ENCODE assay signal across 7 cellular contexts in the genomic region with DNA sequence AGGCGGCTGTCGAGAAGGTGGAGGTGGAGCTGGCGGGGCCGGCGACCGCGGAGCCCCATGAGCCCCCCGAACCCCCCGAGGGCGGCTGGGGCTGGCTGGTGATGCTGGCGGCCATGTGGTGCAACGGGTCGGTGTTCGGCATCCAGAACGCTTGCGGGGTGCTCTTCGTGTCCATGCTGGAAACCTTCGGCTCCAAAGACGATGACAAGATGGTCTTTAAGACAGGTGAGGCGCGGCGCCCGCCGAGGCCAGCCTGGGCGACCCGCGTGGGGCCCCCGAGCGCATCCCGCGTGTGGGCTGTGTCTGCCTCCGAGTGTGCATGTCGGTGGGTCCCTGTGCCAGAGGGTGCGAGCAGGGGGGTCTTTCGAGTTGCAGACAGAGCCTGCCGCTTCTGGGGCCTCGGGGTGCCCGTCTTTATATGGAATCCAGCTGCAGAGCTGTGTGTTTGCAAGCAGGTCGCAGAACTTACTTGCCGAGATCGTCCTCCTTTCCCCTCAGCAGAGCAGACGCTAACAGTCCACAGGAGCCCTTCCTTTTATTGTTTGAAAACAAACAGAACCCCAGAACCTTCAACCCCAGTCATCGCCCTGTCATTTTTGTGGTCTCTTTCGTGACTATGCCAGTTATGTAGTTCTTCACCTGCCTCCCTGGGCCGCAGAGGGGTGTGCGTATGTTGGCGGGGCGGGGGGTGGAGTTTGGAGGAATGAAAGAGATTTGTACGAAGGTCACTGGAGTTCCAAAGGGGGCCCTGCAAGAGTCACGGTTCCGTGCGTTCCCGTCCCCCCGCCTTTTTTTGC. TPM values are rescaled to one million over a fixed set of nuclear protein-coding genes. Genes with fewer than 3 reads are reported as not detected.
DNase-seq lines count a peak whose midpoint lies in the region; ATAC-seq and TF ChIP-seq lines count a peak whose summit lies in the region.

No MANE protein-coding gene starts in this region.

- no peaks in the 10 kb centered on the region; the same call in 1 of the 2 replicates for H4K20me1 ChIP-seq in SU-DHL-6 (ENCODE audit: low read depth, low read length)

- H3K4me1 Mint-ChIP-seq in activated naive CD8-positive, alpha-beta T cell treated with anti-CD3 and anti-CD28 coated beads for 36 hours = peaks cover 33% of the 10 kb centered on the region

- no peaks in the 10 kb centered on the region for H3K27me3 ChIP-seq in SU-DHL-6 (ENCODE audit: low read length)

- H3K4me3 ChIP-seq in SU-DHL-6 (ENCODE audit: insufficient read depth, low read length, poor library complexity, severe bottlenecking) = peak overlapping the region; percentile 81

- H3K9ac ChIP-seq in SU-DHL-6 (ENCODE audit: low read length) = peak overlapping the region; percentile 66

- ATAC-seq in GM18909 (IDR thresholded peaks at IDR 0.05; ENCODE audit: poor library complexity, unreplicated experiment) (peak; percentile 17), HG03064 (IDR thresholded peaks at IDR 0.05; ENCODE audit: low read depth, unreplicated experiment) (peak; percentile 11), GM21526 (IDR thresholded peaks at IDR 0.05; ENCODE audit: low FRiP score, unreplicated experiment) (no peak)

- H3K27ac Mint-ChIP-seq in activated naive CD8-positive, alpha-beta T cell treated with anti-CD3 and anti-CD28 coated beads for 36 hours = peak overlapping the region; percentile 88

- H3K4me3 Mint-ChIP-seq in activated naive CD8-positive, alpha-beta T cell treated with anti-CD3 and anti-CD28 coated beads for 36 hours = peak overlapping the region; percentile 95

- H3K9me2 ChIP-seq in SU-DHL-6 (replicated peaks; ENCODE audit: insufficient read depth, low read length) = no peaks in the 10 kb centered on the region

- H3K36me3 Mint-ChIP-seq in activated naive CD8-positive, alpha-beta T cell treated with anti-CD3 and anti-CD28 coated beads for 36 hours = no peaks in the 10 kb centered on the region

- no peaks in the 10 kb centered on the region for H3K27me3 Mint-ChIP-seq in activated naive CD8-positive, alpha-beta T cell treated with anti-CD3 and anti-CD28 coated beads for 36 hours

- no peaks in the 10 kb centered on the region for H3K9me3 Mint-ChIP-seq in activated naive CD8-positive, alpha-beta T cell treated with anti-CD3 and anti-CD28 coated beads for 36 hours

- H3K79me2 ChIP-seq in SU-DHL-6 (ENCODE audit: insufficient read depth, low read length) = no peaks in the 10 kb centered on the region

- H3K9me3 ChIP-seq in SU-DHL-6 (ENCODE audit: insufficient read depth, low read length) = no peaks in the 10 kb centered on the region

- H3K36me3 ChIP-seq in SU-DHL-6 (ENCODE audit: low read length) = no peaks in the 10 kb centered on the region

- peak overlapping the region; percentile 93 for H2AFZ ChIP-seq in SU-DHL-6 (ENCODE audit: low read depth, low read length, severe bottlenecking)

- no peak overlapping the region for H3K27ac ChIP-seq in SU-DHL-6 (ENCODE audit: low read depth, low read length)

- H3K4me2 ChIP-seq in SU-DHL-6 (ENCODE audit: low read depth, low read length, poor library complexity, severe bottlenecking) = peak overlapping the region; percentile 74

- DNase-seq in activated naive CD8-positive, alpha-beta T cell treated with anti-CD3 and anti-CD28 coated beads for 36 hours = peak; percentile 76
- DNase-seq in iPS-NIHi11 (ENCODE audit: low spot score) = peak; percentile 35
- peak; percentile 36 to 57 for DNase-seq in stimulated activated CD4-positive, alpha-beta T cell treated with anti-CD3 and anti-CD28 coated beads, Interleukin-15, amount 100 ng/mL, for 48 hours (ENCODE audit: low read depth in 2 of 2)

- H3F3A ChIP-seq in SU-DHL-6 (ENCODE audit: insufficient read depth) = peaks cover 3% of the 10 kb centered on the region

- no peak for TF ChIP-seq CTCF in SU-DHL-6 (IDR thresholded peaks at IDR 0.05; ENCODE audit: insufficient read depth, low read length, poor library complexity, severe bottlenecking)

RNA-seq across cellular contexts. Expression of a gene that starts 0.8 kb away (rescaled TPM):
- total RNA-seq in activated naive CD8-positive, alpha-beta T cell treated with anti-CD3 and anti-CD28 coated beads for 36 hours = 10 to 100 TPM; 12.0 to 13.4 TPM
